In genomic region chr17:10730956-10731879, GRCh38 we compare ENCODE assay signal across 10 cellular contexts. TPM values are rescaled to one million over a fixed set of nuclear protein-coding genes. Genes with fewer than 3 reads are reported as not detected.
DNase-seq lines count a peak whose midpoint lies in the region; ATAC-seq and TF ChIP-seq lines count a peak whose summit lies in the region.
"Had no signal": no experiment of that assay in that cellular context is flagged by ENCODE, and none has a peak within 500 bp of the region (broad histone marks: within the 10 kb centered on the region; RNA-seq: fewer than 3 reads in every experiment).

No MANE protein-coding gene starts in this region.

- TF ChIP-seq CTCF in AG10803 (conservative IDR thresholded peaks at IDR 0.05; ENCODE audit: low read length) = no peak
- no peak for TF ChIP-seq CTCF in endodermal cell (conservative IDR thresholded peaks at IDR 0.05)
- no peak for TF ChIP-seq CTCF in natural killer cell (IDR thresholded peaks at IDR 0.05)
- TF ChIP-seq CTCF in MM.1S (IDR thresholded peaks at IDR 0.05; ENCODE audit: low read length) = no peak
- no peak for TF ChIP-seq CTCF in foreskin keratinocyte (conservative IDR thresholded peaks at IDR 0.05)

- H3K4me1 ChIP-seq in HUES6 (ENCODE audit: control insufficient read depth, insufficient read depth, low read length) (peaks cover 9% of the 10 kb centered on the region), endodermal cell (ENCODE audit: control insufficient read depth, insufficient read depth, low read length) (no peaks in the 10 kb centered on the region), MM.1S (ENCODE audit: low read length) (no peaks in the 10 kb centered on the region), foreskin keratinocyte (peaks cover 5% of the 10 kb centered on the region)
- H3K4me1 ChIP-seq: parathyroid adenoma had no signal

- intact Hi-C loops in natural killer cell (cut with micrococcal nuclease) = no loop called here

- H3K9me2 ChIP-seq in MM.1S (replicated peaks; ENCODE audit: insufficient read depth, low read length) = no peaks in the 10 kb centered on the region

- H3K9me3 Mint-ChIP-seq in endodermal cell (no peaks in the 10 kb centered on the region), natural killer cell (no peaks in the 10 kb centered on the region)

- H3K4me1 Mint-ChIP-seq in endodermal cell (peaks cover 4% of the 10 kb centered on the region), natural killer cell (peaks cover 14 to 19% of the 10 kb centered on the region in 2 donors)

- no peak for ATAC-seq in natural killer cell
- ATAC-seq in GM19035 (IDR thresholded peaks at IDR 0.05; ENCODE audit: unreplicated experiment) = no peak
- ATAC-seq in foreskin keratinocyte = no peak

- H3K36me3 ChIP-seq in HUES6 (ENCODE audit: control insufficient read depth, insufficient read depth, low read length) (no peaks in the 10 kb centered on the region), endodermal cell (ENCODE audit: control insufficient read depth, insufficient read depth, low read length) (no peaks in the 10 kb centered on the region), MM.1S (replicated peaks; ENCODE audit: insufficient read depth, low read length) (no peaks in the 10 kb centered on the region)

- H3K27me3 ChIP-seq in HUES6 (ENCODE audit: control insufficient read depth, insufficient read depth, low read length) = no peaks in the 10 kb centered on the region
- H3K27me3 ChIP-seq in endodermal cell (ENCODE audit: control insufficient read depth, insufficient read depth, low read length, poor library complexity, severe bottlenecking) = no peaks in the 10 kb centered on the region
- H3K27me3 ChIP-seq in MM.1S (replicated peaks; ENCODE audit: insufficient read depth, low read length) = no peaks in the 10 kb centered on the region; the same call in 1 of the 2 replicates
- no peaks in the 10 kb centered on the region for H3K27me3 ChIP-seq in foreskin keratinocyte

- peaks cover 3% of the 10 kb centered on the region for H3K27me3 Mint-ChIP-seq in endodermal cell (ENCODE audit: insufficient read depth)
- H3K27me3 Mint-ChIP-seq in natural killer cell (ENCODE audit: low read depth in 2 of 2) = no peaks in the 10 kb centered on the region

- H3F3A ChIP-seq in MM.1S (ENCODE audit: insufficient read depth, low read length) = no peaks in the 10 kb centered on the region

- no peak overlapping the region for H2AFZ ChIP-seq in MM.1S (ENCODE audit: low read length)

- H3K27ac Mint-ChIP-seq in endodermal cell (no peak overlapping the region), natural killer cell (peak overlapping the region in 1 of 2 donors; percentile 84)

- no peak overlapping the region for H3K4me2 ChIP-seq in MM.1S (ENCODE audit: low read depth, low read length)

- H3K27ac ChIP-seq in HUES6 (ENCODE audit: low read depth, low read length) = peak overlapping the region; percentile 34; the same call in 1 of the 2 replicates
- no peak overlapping the region for H3K27ac ChIP-seq in endodermal cell (ENCODE audit: low read depth, low read length)
- no peak overlapping the region for H3K27ac ChIP-seq in MM.1S (ENCODE audit: low read length)
- H3K27ac ChIP-seq in foreskin keratinocyte = no peak overlapping the region
- H3K27ac ChIP-seq: parathyroid adenoma had no signal

- no peaks in the 10 kb centered on the region for H3K9me3 ChIP-seq in HUES6 (ENCODE audit: control insufficient read depth, insufficient read depth, low read depth, low read length)
- no peaks in the 10 kb centered on the region for H3K9me3 ChIP-seq in endodermal cell (ENCODE audit: control insufficient read depth, low read length)
- no peaks in the 10 kb centered on the region for H3K9me3 ChIP-seq in MM.1S (replicated peaks; ENCODE audit: insufficient read depth, low read length)

- H4K20me1 ChIP-seq in MM.1S (ENCODE audit: insufficient read depth, low read length) = no peaks in the 10 kb centered on the region

- no peaks in the 10 kb centered on the region for H3K79me2 ChIP-seq in MM.1S (ENCODE audit: low read length)
- H3K79me2 ChIP-seq: parathyroid adenoma had no signal

- no peak for DNase-seq in AG10803 (ENCODE audit: low read depth)
- peak; percentile 64 for DNase-seq in endodermal cell
- no peak for DNase-seq in natural killer cell
- DNase-seq in MM.1S = no peak
- no peak for DNase-seq in foreskin keratinocyte
- DNase-seq in GDM1 (lab: John Stamatoyannopoulos, UW) = no peak
- DNase-seq: DMS53 had no signal

- H3K4me3 Mint-ChIP-seq in endodermal cell (peak overlapping the region; percentile 77), natural killer cell (peak overlapping the region; percentile 96)

- 64 to 66% methylated on average over 8 to 19 of the region's 19 CpGs for WGBS in endodermal cell (ENCODE audit: insufficient coverage in 1 of 2, insufficient read length in 1 of 2), 2 experiments

- H3K9ac ChIP-seq in HUES6 (ENCODE audit: low read length) (no peak overlapping the region), endodermal cell (ENCODE audit: extremely low read depth, low read length, poor library complexity, severe bottlenecking) (no peak overlapping the region), MM.1S (ENCODE audit: low read length) (no peak overlapping the region)
- H3K9ac ChIP-seq: parathyroid adenoma had no signal

- H3K4me3 ChIP-seq in AG10803 (ENCODE audit: low read length) (peak overlapping the region; percentile 67), HUES6 (ENCODE audit: low read depth, low read length) (peak overlapping the region; percentile 84), endodermal cell (ENCODE audit: low read length) (no peak overlapping the region), MM.1S (ENCODE audit: low read length) (no peak overlapping the region)

- no peaks in the 10 kb centered on the region for H3K36me3 Mint-ChIP-seq in endodermal cell (ENCODE audit: low read depth)
- no peaks in the 10 kb centered on the region for H3K36me3 Mint-ChIP-seq in natural killer cell

RNA-seq across cellular contexts. Expression of gene TMEM220, which starts 1.4 kb away (rescaled TPM):
- total RNA-seq in endodermal cell (10 to 100 TPM in 1 of 2 donors, 1 to 10 TPM in 1; 1.4 to 10.9 TPM), natural killer cell (1 to 10 TPM in 2 of 3 donors, under 1 TPM in 1; 0.97 to 2.2 (median 1.4) TPM), foreskin keratinocyte (1.2 and 1.3 TPM in 2 replicates)
- 1.7 TPM for polyA plus RNA-seq in endodermal cell (2013, experiment 1 of 2)
- 0.41 TPM for polyA plus RNA-seq in endodermal cell (2013, experiment 2 of 2)
- polyA plus RNA-seq in foreskin keratinocyte = 2.0 and 2.5 TPM in 2 replicates

RNA-seq across cellular contexts. Expression of gene ADPRM, which starts 33.8 kb away (rescaled TPM):
- total RNA-seq in endodermal cell (1 to 10 TPM; 6.8 to 8.9 TPM), natural killer cell (10 to 100 TPM in 1 of 3 donors, 1 to 10 TPM in 2; 9.5 to 10.7 (median 9.5) TPM), foreskin keratinocyte (5.7 and 10.4 TPM in 2 replicates)
- polyA plus RNA-seq in endodermal cell (2013, experiment 1 of 2) = 15.5 TPM
- polyA plus RNA-seq in endodermal cell (2013, experiment 2 of 2) = 11.5 TPM
- polyA plus RNA-seq in foreskin keratinocyte = 5.6 and 9.0 TPM in 2 replicates

RNA-seq across cellular contexts. Expression of gene SCO1, which starts 33.9 kb away (rescaled TPM):
- total RNA-seq in endodermal cell = 10 to 100 TPM; 43.3 to 43.9 TPM
- polyA plus RNA-seq in endodermal cell (2013, experiment 1 of 2) = 27.9 TPM
- polyA plus RNA-seq in endodermal cell (2013, experiment 2 of 2) = 25.1 TPM
- 10 to 100 TPM; 13.4 to 22.9 (median 18.8) TPM for total RNA-seq in natural killer cell
- total RNA-seq in foreskin keratinocyte = 33.0 and 36.9 TPM in 2 replicates
- 24.7 and 30.9 TPM in 2 replicates for polyA plus RNA-seq in foreskin keratinocyte

Comparison
In these comparisons a context has a peak if more than half of its experiments do, and no peak if none do; other contexts are left out.
1. H3K4me3 ChIP-seq: peak in AG10803 (single experiment) and HUES6 (single experiment); none in endodermal cell (single experiment) and MM.1S (single experiment).